ENCODE assay signal across 10 cellular contexts in genomic region chr9:69898714-69899209, GRCh38.
DNase-seq lines count a peak whose midpoint lies in the region; TF ChIP-seq lines count a peak whose summit lies in the region.
"Had no signal": no experiment of that assay in that cellular context is flagged by ENCODE, and none has a peak within 500 bp of the region (broad histone marks: within the 10 kb centered on the region; RNA-seq: fewer than 3 reads in every experiment).

No MANE protein-coding gene starts in this region.

- H3K4me3 Mint-ChIP-seq in CD14-positive monocyte, result no peak overlapping the region

- POLR2A ChIA-PET in RWPE1 (lab: Yijun Ruan, JAX; ENCODE audit: low non-redundant PET), result interaction anchor here (0.5 kb wide), 1 partner anchor 77 kb away, joined by 4 read pairs; no protein-coding TSS in a partner anchor

- TF ChIP-seq CTCF in RWPE1 (conservative IDR thresholded peaks at IDR 0.05; ENCODE audit: low read depth), result no peak
- no peak for TF ChIP-seq CTCF in CD14-positive monocyte (IDR thresholded peaks at IDR 0.05)

- CTCF ChIA-PET in RWPE1 (lab: Yijun Ruan, JAX), result interaction anchor here (0.6 kb wide), 1 partner anchor 46 kb away, joined by 3 read pairs; no protein-coding TSS in a partner anchor

- intact Hi-C loops in CD14-positive monocyte (cut with micrococcal nuclease), result no loop called here
- intact Hi-C loops in posterior vena cava (cut with DNase I), result no loop called here

- H3K27ac ChIP-seq in RWPE1, result no peak overlapping the region
- H3K27ac ChIP-seq in epithelial cell of prostate, result peak overlapping the region; percentile 55
- H3K27ac ChIP-seq: KMS-11 had no signal

- no peak overlapping the region for H3K27ac Mint-ChIP-seq in CD14-positive monocyte

- peak; percentile 42 for DNase-seq in GM04503 (ENCODE audit: low read depth)
- peak; percentile 76 for DNase-seq in RWPE1 (ENCODE audit: low spot score)
- peak; percentile 65 for DNase-seq in epithelial cell of prostate (ENCODE audit: low read depth, low spot score)
- DNase-seq in renal cortical epithelial cell (ENCODE audit: low read depth), result peak; percentile 99
- DNase-seq in CD14-positive monocyte (ENCODE audit: low spot score), result no peak
- no peak for DNase-seq in AML-193 (lab: John Stamatoyannopoulos, UW)
- no peak for DNase-seq in posterior vena cava (ENCODE audit: low spot score)
- no peak for DNase-seq in DMS79 treated with DMSO at 0.1 percent for 48 hours (lab: John Stamatoyannopoulos, UW)
- DNase-seq: activated CD4-positive, CD25-positive, alpha-beta regulatory T cell had no signal

- H3K36me3 Mint-ChIP-seq in CD14-positive monocyte, result no peaks in the 10 kb centered on the region

- peaks cover 0 to 4% (median 2%) of the 10 kb centered on the region in 7 donors for H3K9me3 Mint-ChIP-seq in CD14-positive monocyte

- peaks cover 0 to 3% (median 1%) of the 10 kb centered on the region in 3 donors for H3K27me3 Mint-ChIP-seq in CD14-positive monocyte (ENCODE audit: low read depth in 3 of 3)

- peaks cover 2% of the 10 kb centered on the region for H3K4me1 Mint-ChIP-seq in CD14-positive monocyte

Comparison
In these comparisons a context has a peak if more than half of its experiments do, and no peak if none do; other contexts are left out.
1. DNase-seq: peak in GM04503 (single experiment), RWPE1 (single experiment), epithelial cell of prostate (single experiment) and renal cortical epithelial cell (single experiment); none in CD14-positive monocyte (single experiment), AML-193 (0 of 2), posterior vena cava (single experiment) and DMS79 treated with DMSO at 0.1 percent for 48 hours (single experiment).